ENCODE assay signal across 3 cellular contexts in the genomic region with DNA sequence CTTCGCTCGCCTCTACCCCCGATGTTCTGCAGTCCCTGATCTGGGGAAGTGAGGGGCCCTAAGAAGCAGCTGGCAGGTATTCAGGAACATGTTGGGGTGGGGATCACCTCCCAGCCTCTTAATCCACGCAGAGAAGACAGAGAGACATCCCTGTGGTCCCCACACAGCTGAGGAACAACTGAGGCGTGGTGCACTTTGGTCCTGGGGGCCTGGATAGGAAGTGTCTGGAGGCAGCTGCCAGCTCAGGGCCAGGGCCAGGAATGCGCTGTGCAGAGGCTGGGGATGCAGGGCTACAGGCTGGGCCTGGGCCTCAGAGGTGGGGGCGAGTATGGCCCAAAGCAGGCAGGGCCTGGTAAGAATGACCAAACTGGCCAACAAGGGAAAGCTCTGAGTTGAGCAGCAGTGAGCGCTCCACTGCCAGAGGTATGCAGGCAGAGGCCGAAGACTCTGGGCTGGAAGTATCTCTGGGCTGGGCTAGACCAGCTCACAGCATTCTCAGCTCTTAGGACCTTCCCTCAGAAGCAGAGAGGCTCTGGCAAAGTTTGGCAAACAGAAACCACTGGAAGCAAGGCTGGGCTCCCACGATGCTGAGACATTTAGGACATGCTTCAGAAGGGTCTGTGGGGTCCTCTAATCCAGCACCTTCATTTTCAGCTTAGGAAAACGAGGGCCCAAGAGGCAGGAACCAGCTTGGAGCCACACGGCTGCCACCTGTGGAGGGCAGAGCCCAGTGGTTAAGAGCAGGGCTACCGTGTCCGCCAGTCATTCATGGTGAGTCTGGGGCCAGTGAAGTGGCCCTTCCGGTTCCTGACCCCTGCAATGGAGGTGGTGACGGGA.
TF ChIP-seq lines count a peak whose summit lies in the region.

No MANE protein-coding gene starts in this region.

TF ChIP-seq in SK-N-SH treated with all-trans-retinoic acid at 6 μM for 48 hours, 23 proteins besides CTCF, POLR2A, EP300 and RAD21 (continued from another document):
- TF ChIP-seq ISL1 (CRISPR knock-in tag; IDR thresholded peaks at IDR 0.05) = no peak

TF ChIP-seq in SK-N-SH, 30 proteins besides CTCF, POLR2A, EP300 and RAD21 (continued from another document):
- TF ChIP-seq, protein P1, sequence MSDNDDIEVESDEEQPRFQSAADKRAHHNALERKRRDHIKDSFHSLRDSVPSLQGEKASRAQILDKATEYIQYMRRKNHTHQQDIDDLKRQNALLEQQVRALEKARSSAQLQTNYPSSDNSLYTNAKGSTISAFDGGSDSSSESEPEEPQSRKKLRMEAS (IDR thresholded peaks at IDR 0.05; ENCODE audit: low read depth) = no peak
- TF ChIP-seq POLR2AphosphoS5 (IDR thresholded peaks at IDR 0.05; ENCODE audit: low read depth, low read length) = no peak
- TF ChIP-seq, protein P2, sequence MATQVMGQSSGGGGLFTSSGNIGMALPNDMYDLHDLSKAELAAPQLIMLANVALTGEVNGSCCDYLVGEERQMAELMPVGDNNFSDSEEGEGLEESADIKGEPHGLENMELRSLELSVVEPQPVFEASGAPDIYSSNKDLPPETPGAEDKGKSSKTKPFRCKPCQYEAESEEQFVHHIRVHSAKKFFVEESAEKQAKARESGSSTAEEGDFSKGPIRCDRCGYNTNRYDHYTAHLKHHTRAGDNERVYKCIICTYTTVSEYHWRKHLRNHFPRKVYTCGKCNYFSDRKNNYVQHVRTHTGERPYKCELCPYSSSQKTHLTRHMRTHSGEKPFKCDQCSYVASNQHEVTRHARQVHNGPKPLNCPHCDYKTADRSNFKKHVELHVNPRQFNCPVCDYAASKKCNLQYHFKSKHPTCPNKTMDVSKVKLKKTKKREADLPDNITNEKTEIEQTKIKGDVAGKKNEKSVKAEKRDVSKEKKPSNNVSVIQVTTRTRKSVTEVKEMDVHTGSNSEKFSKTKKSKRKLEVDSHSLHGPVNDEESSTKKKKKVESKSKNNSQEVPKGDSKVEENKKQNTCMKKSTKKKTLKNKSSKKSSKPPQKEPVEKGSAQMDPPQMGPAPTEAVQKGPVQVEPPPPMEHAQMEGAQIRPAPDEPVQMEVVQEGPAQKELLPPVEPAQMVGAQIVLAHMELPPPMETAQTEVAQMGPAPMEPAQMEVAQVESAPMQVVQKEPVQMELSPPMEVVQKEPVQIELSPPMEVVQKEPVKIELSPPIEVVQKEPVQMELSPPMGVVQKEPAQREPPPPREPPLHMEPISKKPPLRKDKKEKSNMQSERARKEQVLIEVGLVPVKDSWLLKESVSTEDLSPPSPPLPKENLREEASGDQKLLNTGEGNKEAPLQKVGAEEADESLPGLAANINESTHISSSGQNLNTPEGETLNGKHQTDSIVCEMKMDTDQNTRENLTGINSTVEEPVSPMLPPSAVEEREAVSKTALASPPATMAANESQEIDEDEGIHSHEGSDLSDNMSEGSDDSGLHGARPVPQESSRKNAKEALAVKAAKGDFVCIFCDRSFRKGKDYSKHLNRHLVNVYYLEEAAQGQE (IDR thresholded peaks at IDR 0.05; ENCODE audit: low read depth, low read length) = no peak
- no peak for TF ChIP-seq SIN3A (IDR thresholded peaks at IDR 0.05; ENCODE audit: borderline replicate concordance, low read depth, low read length)

TF ChIP-seq in GM23338, 12 proteins besides CTCF, POLR2A, EP300 and RAD21 (continued from another document):
- TF ChIP-seq, protein P3, sequence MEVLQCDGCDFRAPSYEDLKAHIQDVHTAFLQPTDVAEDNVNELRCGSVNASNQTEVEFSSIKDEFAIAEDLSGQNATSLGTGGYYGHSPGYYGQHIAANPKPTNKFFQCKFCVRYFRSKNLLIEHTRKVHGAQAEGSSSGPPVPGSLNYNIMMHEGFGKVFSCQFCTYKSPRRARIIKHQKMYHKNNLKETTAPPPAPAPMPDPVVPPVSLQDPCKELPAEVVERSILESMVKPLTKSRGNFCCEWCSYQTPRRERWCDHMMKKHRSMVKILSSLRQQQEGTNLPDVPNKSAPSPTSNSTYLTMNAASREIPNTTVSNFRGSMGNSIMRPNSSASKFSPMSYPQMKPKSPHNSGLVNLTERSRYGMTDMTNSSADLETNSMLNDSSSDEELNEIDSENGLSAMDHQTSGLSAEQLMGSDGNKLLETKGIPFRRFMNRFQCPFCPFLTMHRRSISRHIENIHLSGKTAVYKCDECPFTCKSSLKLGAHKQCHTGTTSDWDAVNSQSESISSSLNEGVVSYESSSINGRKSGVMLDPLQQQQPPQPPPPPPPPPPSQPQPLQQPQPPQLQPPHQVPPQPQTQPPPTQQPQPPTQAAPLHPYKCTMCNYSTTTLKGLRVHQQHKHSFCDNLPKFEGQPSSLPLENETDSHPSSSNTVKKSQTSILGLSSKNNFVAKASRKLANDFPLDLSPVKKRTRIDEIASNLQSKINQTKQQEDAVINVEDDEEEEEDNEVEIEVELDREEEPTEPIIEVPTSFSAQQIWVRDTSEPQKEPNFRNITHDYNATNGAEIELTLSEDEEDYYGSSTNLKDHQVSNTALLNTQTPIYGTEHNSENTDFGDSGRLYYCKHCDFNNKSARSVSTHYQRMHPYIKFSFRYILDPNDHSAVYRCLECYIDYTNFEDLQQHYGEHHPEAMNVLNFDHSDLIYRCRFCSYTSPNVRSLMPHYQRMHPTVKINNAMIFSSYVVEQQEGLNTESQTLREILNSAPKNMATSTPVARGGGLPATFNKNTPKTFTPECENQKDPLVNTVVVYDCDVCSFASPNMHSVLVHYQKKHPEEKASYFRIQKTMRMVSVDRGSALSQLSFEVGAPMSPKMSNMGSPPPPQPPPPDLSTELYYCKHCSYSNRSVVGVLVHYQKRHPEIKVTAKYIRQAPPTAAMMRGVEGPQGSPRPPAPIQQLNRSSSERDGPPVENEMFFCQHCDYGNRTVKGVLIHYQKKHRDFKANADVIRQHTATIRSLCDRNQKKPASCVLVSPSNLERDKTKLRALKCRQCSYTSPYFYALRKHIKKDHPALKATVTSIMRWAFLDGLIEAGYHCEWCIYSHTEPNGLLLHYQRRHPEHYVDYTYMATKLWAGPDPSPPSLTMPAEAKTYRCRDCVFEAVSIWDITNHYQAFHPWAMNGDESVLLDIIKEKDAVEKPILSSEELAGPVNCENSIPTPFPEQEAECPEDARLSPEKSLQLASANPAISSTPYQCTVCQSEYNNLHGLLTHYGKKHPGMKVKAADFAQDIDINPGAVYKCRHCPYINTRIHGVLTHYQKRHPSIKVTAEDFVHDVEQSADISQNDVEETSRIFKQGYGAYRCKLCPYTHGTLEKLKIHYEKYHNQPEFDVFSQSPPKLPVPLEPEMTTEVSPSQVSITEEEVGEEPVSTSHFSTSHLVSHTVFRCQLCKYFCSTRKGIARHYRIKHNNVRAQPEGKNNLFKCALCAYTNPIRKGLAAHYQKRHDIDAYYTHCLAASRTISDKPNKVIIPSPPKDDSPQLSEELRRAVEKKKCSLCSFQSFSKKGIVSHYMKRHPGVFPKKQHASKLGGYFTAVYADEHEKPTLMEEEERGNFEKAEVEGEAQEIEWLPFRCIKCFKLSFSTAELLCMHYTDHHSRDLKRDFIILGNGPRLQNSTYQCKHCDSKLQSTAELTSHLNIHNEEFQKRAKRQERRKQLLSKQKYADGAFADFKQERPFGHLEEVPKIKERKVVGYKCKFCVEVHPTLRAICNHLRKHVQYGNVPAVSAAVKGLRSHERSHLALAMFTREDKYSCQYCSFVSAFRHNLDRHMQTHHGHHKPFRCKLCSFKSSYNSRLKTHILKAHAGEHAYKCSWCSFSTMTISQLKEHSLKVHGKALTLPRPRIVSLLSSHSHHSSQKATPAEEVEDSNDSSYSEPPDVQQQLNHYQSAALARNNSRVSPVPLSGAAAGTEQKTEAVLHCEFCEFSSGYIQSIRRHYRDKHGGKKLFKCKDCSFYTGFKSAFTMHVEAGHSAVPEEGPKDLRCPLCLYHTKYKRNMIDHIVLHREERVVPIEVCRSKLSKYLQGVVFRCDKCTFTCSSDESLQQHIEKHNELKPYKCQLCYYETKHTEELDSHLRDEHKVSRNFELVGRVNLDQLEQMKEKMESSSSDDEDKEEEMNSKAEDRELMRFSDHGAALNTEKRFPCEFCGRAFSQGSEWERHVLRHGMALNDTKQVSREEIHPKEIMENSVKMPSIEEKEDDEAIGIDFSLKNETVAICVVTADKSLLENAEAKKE (CRISPR knock-in tag; IDR thresholded peaks at IDR 0.05) = no peak
- TF ChIP-seq ZNF114 (CRISPR knock-in tag; IDR thresholded peaks at IDR 0.05) = no peak
- no peak for TF ChIP-seq CREB1 (CRISPR knock-in tag; IDR thresholded peaks at IDR 0.05; ENCODE audit: low read depth)
- TF ChIP-seq STAT1 (IDR thresholded peaks at IDR 0.05; ENCODE audit: unreplicated experiment) = no peak
- no peak for TF ChIP-seq POLR2AphosphoS5 (IDR thresholded peaks at IDR 0.05; ENCODE audit: low read depth)
- no peak for TF ChIP-seq EZH2 (IDR thresholded peaks at IDR 0.05; ENCODE audit: low read depth, unreplicated experiment)
- TF ChIP-seq, protein P2 (IDR thresholded peaks at IDR 0.05; ENCODE audit: unreplicated experiment) = no peak
